ENCODE assay signal across 34 cellular contexts in the genomic region with DNA sequence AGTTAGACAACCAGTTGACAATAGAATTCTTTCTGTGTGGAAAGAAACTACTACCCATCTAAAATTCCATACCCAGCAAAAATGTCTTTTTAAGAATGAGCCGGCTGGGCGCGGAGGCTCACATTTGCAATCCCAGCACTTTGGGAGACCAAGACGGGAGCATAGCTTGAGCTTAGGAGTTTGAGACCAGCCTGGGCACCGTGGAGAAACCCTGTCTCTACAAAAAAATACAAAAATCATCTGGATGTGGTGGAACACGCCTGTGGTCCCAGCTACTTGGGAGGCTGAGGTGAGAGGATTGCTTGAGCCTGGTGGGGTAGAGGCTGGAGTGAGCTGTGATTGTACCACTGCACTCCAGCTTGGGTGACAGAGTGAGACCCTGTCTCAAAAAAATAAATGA.
"Had no signal": no experiment of that assay in that cellular context is flagged by ENCODE, and none has a peak within 500 bp of the region (broad histone marks: within the 10 kb centered on the region; RNA-seq: fewer than 3 reads in every experiment).

No MANE protein-coding gene starts in this region.

- H3K27ac ChIP-seq: adrenal gland, body of pancreas, brain microvascular endothelial cell, breast epithelium, VCaP had no signal

- H3K4me1 Mint-ChIP-seq: activated B cell treated with CpG ODN at 0.5 μM for 24 hours; activated CD4-positive, alpha-beta T cell treated with anti-CD3 and anti-CD28 coated beads, Interleukin-2, amount 10 ng/mL, durations not matched to agents 24 days and 14 days; activated naive CD8-positive, alpha-beta T cell treated with anti-CD3 and anti-CD28 coated beads for 36 hours; activated T-helper 17 cell treated with anti-CD3 and anti-CD28 coated beads, Interleukin-2, amount 50 U/mL, for 72 hours; T-cell; T-helper 17 cell had no signal

- H3K4me3 Mint-ChIP-seq: activated B cell treated with CpG ODN at 0.5 μM for 24 hours; activated CD4-positive, alpha-beta memory T cell treated with anti-CD3 and anti-CD28 coated beads for 36 hours; activated CD4-positive, alpha-beta T cell treated with anti-CD3 and anti-CD28 coated beads, Interleukin-2, amount 10 ng/mL, durations not matched to agents 24 days and 14 days; activated CD8-positive, alpha-beta T cell treated with anti-CD3 and anti-CD28 coated beads for 36 hours; activated naive CD4-positive, alpha-beta T cell treated with anti-CD3 and anti-CD28 coated beads for 36 hours; activated naive CD8-positive, alpha-beta T cell treated with anti-CD3 and anti-CD28 coated beads for 36 hours; activated T-cell treated with anti-CD3 and anti-CD28 coated beads, Interleukin-2, amount 50 U/mL, for 4 hours; activated T-cell treated with anti-CD3 and anti-CD28 coated beads, Interleukin-2, amount 50 U/mL, for 72 hours; activated T-helper 1 cell treated with anti-CD3 and anti-CD28 coated beads, Interleukin-12 subunit alpha, Interleukin-12 subunit beta, Interleukin-2, Interleukin-4 antibody, amounts not matched to agents 30 ng/mL and 10 ng/mL and 1 ng/mL, durations not matched to agents 14 hours and 24 hours and 36 hours; activated T-helper 17 cell treated with anti-CD3 and anti-CD28 coated beads, Interleukin-2, amount 50 U/mL, for 72 hours; T-cell; T-helper 17 cell had no signal

- H3K36me3 Mint-ChIP-seq: activated CD4-positive, alpha-beta memory T cell treated with anti-CD3 and anti-CD28 coated beads for 36 hours; activated naive CD4-positive, alpha-beta T cell treated with anti-CD3 and anti-CD28 coated beads, Interleukin-2, amount 50 U/mL, for 72 hours; activated naive CD8-positive, alpha-beta T cell treated with anti-CD3 and anti-CD28 coated beads for 36 hours; T-cell had no signal

- FAIRE-seq: astrocyte, TTC549 had no signal

- H3K36me3 ChIP-seq: adrenal gland, brain microvascular endothelial cell, breast epithelium had no signal

- H3K27me3 Mint-ChIP-seq: activated B cell treated with CpG ODN at 0.5 μM for 24 hours; activated CD4-positive, alpha-beta memory T cell treated with anti-CD3 and anti-CD28 coated beads for 36 hours; activated CD4-positive, alpha-beta T cell treated with anti-CD3 and anti-CD28 coated beads, Interleukin-2, amount 10 ng/mL, durations not matched to agents 24 days and 14 days; activated CD8-positive, alpha-beta T cell treated with anti-CD3 and anti-CD28 coated beads for 36 hours; activated naive CD8-positive, alpha-beta T cell treated with anti-CD3 and anti-CD28 coated beads for 36 hours had no signal

- DNase-seq: activated B cell treated with CpG ODN at 0.5 μM for 24 hours; activated CD4-positive, alpha-beta memory T cell treated with anti-CD3 and anti-CD28 coated beads for 36 hours; activated CD4-positive, alpha-beta T cell treated with anti-CD3 and anti-CD28 coated beads for 4 hours; activated CD4-positive, alpha-beta T cell treated with anti-CD3 and anti-CD28 coated beads, Interleukin-2, amount 10 ng/mL, durations not matched to agents 24 days and 14 days; activated CD4-positive, alpha-beta T cell treated with anti-CD3 and anti-CD28 coated beads, Interleukin-2, amount 50 U/mL, for 1 hour; activated CD4-positive, alpha-beta T cell treated with anti-CD3 and anti-CD28 coated beads, Interleukin-2, amount 50 U/mL, for 4 hours; activated CD4-positive, CD25-positive, alpha-beta regulatory T cell treated with anti-CD3 and anti-CD28 coated beads, Interleukin-2, amount 50 U/mL, for 72 hours; activated CD8-positive, alpha-beta T cell treated with anti-CD3 and anti-CD28 coated beads for 36 hours; activated effector memory CD4-positive, alpha-beta T cell treated with anti-CD3 and anti-CD28 coated beads, Interleukin-2, amount 50 U/mL, for 16 hours; activated gamma-delta T cell treated with Interleukin-2 at 50 U/mL for 16 hours; activated naive CD4-positive, alpha-beta T cell; activated naive CD4-positive, alpha-beta T cell treated with anti-CD3 and anti-CD28 coated beads for 36 hours; activated naive CD4-positive, alpha-beta T cell treated with anti-CD3 and anti-CD28 coated beads, Interleukin-2, amount 50 U/mL, for 16 hours; activated naive CD8-positive, alpha-beta T cell treated with anti-CD3 and anti-CD28 coated beads for 36 hours; activated T-cell treated with anti-CD3 and anti-CD28 coated beads for 4 hours; activated T-cell treated with anti-CD3 and anti-CD28 coated beads, Interleukin-2, amount 50 U/mL, for 1 hour; activated T-cell treated with anti-CD3 and anti-CD28 coated beads, Interleukin-2, amount 50 U/mL, for 4 hours; activated T-cell treated with anti-CD3 and anti-CD28 coated beads, Interleukin-2, amount 50 U/mL, for 72 hours; adrenal gland; amniotic stem cell; aorta; body of pancreas; brain microvascular endothelial cell; central memory CD4-positive, alpha-beta T cell; T-cell; T-helper 17 cell; T-helper 9 cell had no signal

- H3K4me3 ChIP-seq: adrenal gland, body of pancreas, breast epithelium had no signal

- H3K27ac Mint-ChIP-seq: activated B cell treated with CpG ODN at 0.5 μM for 24 hours; activated CD4-positive, alpha-beta memory T cell treated with anti-CD3 and anti-CD28 coated beads for 36 hours; activated CD4-positive, alpha-beta T cell treated with anti-CD3 and anti-CD28 coated beads, Interleukin-2, amount 10 ng/mL, durations not matched to agents 24 days and 14 days; activated CD8-positive, alpha-beta T cell treated with anti-CD3 and anti-CD28 coated beads for 36 hours; activated naive CD4-positive, alpha-beta T cell treated with anti-CD3 and anti-CD28 coated beads for 36 hours; activated naive CD4-positive, alpha-beta T cell treated with anti-CD3 and anti-CD28 coated beads, Interleukin-2, amount 50 U/mL, for 72 hours; activated naive CD8-positive, alpha-beta T cell treated with anti-CD3 and anti-CD28 coated beads for 36 hours; activated T-cell treated with anti-CD3 and anti-CD28 coated beads, Interleukin-2, amount 50 U/mL, for 72 hours; activated T-helper 1 cell treated with anti-CD3 and anti-CD28 coated beads, Interleukin-12 subunit alpha, Interleukin-12 subunit beta, Interleukin-2, Interleukin-4 antibody, amounts not matched to agents 30 ng/mL and 10 ng/mL and 1 ng/mL, durations not matched to agents 14 hours and 24 hours and 36 hours; activated T-helper 17 cell treated with anti-CD3 and anti-CD28 coated beads, Interleukin-2, amount 50 U/mL, for 72 hours; T-cell; T-helper 17 cell had no signal

- ATAC-seq: activated CD8-positive, alpha-beta T cell treated with anti-CD3 and anti-CD28 coated beads for 36 hours; activated naive CD4-positive, alpha-beta T cell treated with anti-CD3 and anti-CD28 coated beads, Interleukin-2, amount 50 U/mL, for 72 hours; activated T-cell treated with anti-CD3 and anti-CD28 coated beads, Interleukin-2, amount 50 U/mL, for 4 hours; activated T-cell treated with anti-CD3 and anti-CD28 coated beads, Interleukin-2, amount 50 U/mL, for 72 hours; activated T-helper 17 cell treated with anti-CD3 and anti-CD28 coated beads, Interleukin-2, amount 50 U/mL, for 72 hours; body of pancreas; T-cell; T-helper 17 cell had no signal

- H3K9me3 Mint-ChIP-seq: activated B cell treated with CpG ODN at 0.5 μM for 24 hours; activated CD4-positive, alpha-beta memory T cell treated with anti-CD3 and anti-CD28 coated beads for 36 hours; activated CD4-positive, alpha-beta T cell treated with anti-CD3 and anti-CD28 coated beads, Interleukin-2, amount 10 ng/mL, durations not matched to agents 24 days and 14 days; activated CD8-positive, alpha-beta T cell treated with anti-CD3 and anti-CD28 coated beads for 36 hours; activated naive CD4-positive, alpha-beta T cell treated with anti-CD3 and anti-CD28 coated beads for 36 hours; activated naive CD4-positive, alpha-beta T cell treated with anti-CD3 and anti-CD28 coated beads, Interleukin-2, amount 50 U/mL, for 72 hours; activated naive CD8-positive, alpha-beta T cell treated with anti-CD3 and anti-CD28 coated beads for 36 hours; activated T-cell treated with anti-CD3 and anti-CD28 coated beads, Interleukin-2, amount 50 U/mL, for 4 hours; activated T-helper 1 cell treated with anti-CD3 and anti-CD28 coated beads, Interleukin-12 subunit alpha, Interleukin-12 subunit beta, Interleukin-2, Interleukin-4 antibody, amounts not matched to agents 30 ng/mL and 10 ng/mL and 1 ng/mL, durations not matched to agents 14 hours and 24 hours and 36 hours; activated T-helper 17 cell treated with anti-CD3 and anti-CD28 coated beads, Interleukin-2, amount 50 U/mL, for 72 hours; T-cell had no signal

- H3K4me1 ChIP-seq: adrenal gland, body of pancreas, breast epithelium had no signal

- H3K9me3 ChIP-seq: adrenal gland, body of pancreas, breast epithelium had no signal

- H3K27me3 ChIP-seq: adrenal gland, body of pancreas, brain microvascular endothelial cell had no signal
